ENCODE assay signal across 18 cellular contexts in genomic region chr1:58549231-58549958, GRCh38. TPM values are rescaled to one million over a fixed set of nuclear protein-coding genes. Genes with fewer than 3 reads are reported as not detected.
DNase-seq lines count a peak whose midpoint lies in the region; ATAC-seq and TF ChIP-seq lines count a peak whose summit lies in the region.
"Had no signal": no experiment of that assay in that cellular context is flagged by ENCODE, and none has a peak within 500 bp of the region (broad histone marks: within the 10 kb centered on the region; RNA-seq: fewer than 3 reads in every experiment).

No MANE protein-coding gene starts in this region.

- H3K4me2 ChIP-seq in mesenchymal stem cell (ENCODE audit: low read length, poor library complexity, severe bottlenecking), result no peak overlapping the region

- peaks cover 7% of the 10 kb centered on the region for H3K4me1 ChIP-seq in mesenchymal stem cell (ENCODE audit: control insufficient read depth, insufficient read depth, low read depth, low read length)
- H3K4me1 ChIP-seq: BE2C had no signal

- WGBS in mesenchymal stem cell, result 85% methylated on average over 6 of the region's 8 CpGs

- H2BK15ac ChIP-seq in mesenchymal stem cell (ENCODE audit: low read depth, poor library complexity, severe bottlenecking), result no peak overlapping the region

- no peak overlapping the region for H3K4me3 ChIP-seq in mesenchymal stem cell (ENCODE audit: insufficient read depth in 1 of 2, low read depth in 1 of 2, low read length in 2 of 2)

- no peak overlapping the region for H2BK5ac ChIP-seq in mesenchymal stem cell (ENCODE audit: low read depth, low read length, poor library complexity, severe bottlenecking)

- H3K36me3 Mint-ChIP-seq in activated T-helper 17 cell treated with anti-CD3 and anti-CD28 coated beads, Interleukin-2, amount 50 U/mL, for 72 hours (ENCODE audit: low read depth), result no peaks in the 10 kb centered on the region
- H3K36me3 Mint-ChIP-seq in stimulated activated memory B cell treated with anti-CD40 and anti-IgM and Interleukin-4, amounts not matched to agents 10 μg/mL and 1 μg/mL and 100 μg/mL, for 72 hours, result no peaks in the 10 kb centered on the region
- H3K36me3 Mint-ChIP-seq in HFFc6 (ENCODE audit: low read depth), result no peaks in the 10 kb centered on the region

- H3K9ac ChIP-seq in mesenchymal stem cell (ENCODE audit: low read length), result no peak overlapping the region

- H3K23ac ChIP-seq in mesenchymal stem cell (ENCODE audit: low read length in 2 of 2), result no peak overlapping the region

- no peak for ATAC-seq in activated T-helper 17 cell treated with anti-CD3 and anti-CD28 coated beads, Interleukin-2, amount 50 U/mL, for 72 hours (replicated peaks)
- ATAC-seq in stimulated activated memory B cell treated with anti-CD40 and anti-IgM and Interleukin-4, amounts not matched to agents 10 μg/mL and 1 μg/mL and 100 μg/mL, for 72 hours, result no peak
- ATAC-seq: Panc1, Right ventricle myocardium inferior, SK-N-SH treated with all-trans-retinoic acid at 6 μM for 48 hours had no signal

- H2BK12ac ChIP-seq in mesenchymal stem cell (ENCODE audit: low read length in 2 of 2), result no peak overlapping the region

- H3K14ac ChIP-seq in mesenchymal stem cell (ENCODE audit: low read length in 2 of 2), result no peak overlapping the region

- H3K27ac Mint-ChIP-seq in activated T-helper 17 cell treated with anti-CD3 and anti-CD28 coated beads, Interleukin-2, amount 50 U/mL, for 72 hours, result peak overlapping the region; percentile 8
- peak overlapping the region; percentile 53 for H3K27ac Mint-ChIP-seq in stimulated activated memory B cell treated with anti-CD40 and anti-IgM and Interleukin-4, amounts not matched to agents 10 μg/mL and 1 μg/mL and 100 μg/mL, for 72 hours
- no peak overlapping the region for H3K27ac Mint-ChIP-seq in HFFc6

- H2BK120ac ChIP-seq in mesenchymal stem cell (ENCODE audit: low read depth, low read length), result no peak overlapping the region

- no peak for TF ChIP-seq CTCF in HFFc6 (IDR thresholded peaks at IDR 0.05)

- H4K8ac ChIP-seq in mesenchymal stem cell (ENCODE audit: low read length), result no peak overlapping the region

- H3K9me3 ChIP-seq in mesenchymal stem cell (ENCODE audit: control insufficient read depth, low read length), result no peaks in the 10 kb centered on the region
- H3K9me3 ChIP-seq: BE2C had no signal

- no peak overlapping the region for H3K27ac ChIP-seq in mesenchymal stem cell (ENCODE audit: low read length, poor library complexity, severe bottlenecking)

- no peaks in the 10 kb centered on the region for H3K36me3 ChIP-seq in mesenchymal stem cell (ENCODE audit: control insufficient read depth in 1 of 2, insufficient read depth in 2 of 2, low read depth in 1 of 2, low read length in 2 of 2)
- H3K36me3 ChIP-seq: BE2C had no signal

- no peak overlapping the region for H3K4me3 Mint-ChIP-seq in activated T-helper 17 cell treated with anti-CD3 and anti-CD28 coated beads, Interleukin-2, amount 50 U/mL, for 72 hours
- H3K4me3 Mint-ChIP-seq in stimulated activated memory B cell treated with anti-CD40 and anti-IgM and Interleukin-4, amounts not matched to agents 10 μg/mL and 1 μg/mL and 100 μg/mL, for 72 hours, result no peak overlapping the region
- H3K4me3 Mint-ChIP-seq in HFFc6, result no peak overlapping the region

- H3K18ac ChIP-seq in mesenchymal stem cell (ENCODE audit: low read depth in 1 of 2, low read length in 2 of 2), result no peak overlapping the region

- H3K4ac ChIP-seq in mesenchymal stem cell (ENCODE audit: low read depth in 1 of 2, low read length in 2 of 2), result no peak overlapping the region

- DNase-seq in OCI-M1 (lab: John Stamatoyannopoulos, UW) (peak; percentile 89), mesenchymal stem cell (no peak), HFFc6 (no peak), AML-193 (lab: John Stamatoyannopoulos, UW) (no peak), pons (ENCODE audit: low spot score) (no peak)
- DNase-seq: ACHN; BE2C; CD8-positive, alpha-beta memory T cell; EL; NCI-H1105; NCI-H1694 treated with DMSO at 0.1 percent for 48 hours had no signal

- no peak overlapping the region for H4K91ac ChIP-seq in mesenchymal stem cell (ENCODE audit: low read length)

- H3K27me3 ChIP-seq in mesenchymal stem cell (ENCODE audit: control insufficient read depth in 1 of 2, insufficient read depth in 1 of 2, low read length in 2 of 2), result no peaks in the 10 kb centered on the region
- H3K27me3 ChIP-seq: BE2C had no signal

- peaks cover 16% of the 10 kb centered on the region for H3K27me3 Mint-ChIP-seq in activated T-helper 17 cell treated with anti-CD3 and anti-CD28 coated beads, Interleukin-2, amount 50 U/mL, for 72 hours
- peaks cover 18% of the 10 kb centered on the region for H3K27me3 Mint-ChIP-seq in stimulated activated memory B cell treated with anti-CD40 and anti-IgM and Interleukin-4, amounts not matched to agents 10 μg/mL and 1 μg/mL and 100 μg/mL, for 72 hours
- peaks cover 16% of the 10 kb centered on the region for H3K27me3 Mint-ChIP-seq in HFFc6 (ENCODE audit: insufficient read depth)

- peaks cover 6% of the 10 kb centered on the region for H3K79me1 ChIP-seq in mesenchymal stem cell (replicated peaks; ENCODE audit: low read length, poor library complexity, severe bottlenecking)

- H3K9me3 Mint-ChIP-seq in activated T-helper 17 cell treated with anti-CD3 and anti-CD28 coated beads, Interleukin-2, amount 50 U/mL, for 72 hours, result no peaks in the 10 kb centered on the region
- H3K9me3 Mint-ChIP-seq in stimulated activated memory B cell treated with anti-CD40 and anti-IgM and Interleukin-4, amounts not matched to agents 10 μg/mL and 1 μg/mL and 100 μg/mL, for 72 hours, result no peaks in the 10 kb centered on the region
- no peaks in the 10 kb centered on the region for H3K9me3 Mint-ChIP-seq in HFFc6
- H3K9me3 Mint-ChIP-seq: CD8-positive, alpha-beta memory T cell had no signal

- H2AFZ ChIP-seq in mesenchymal stem cell (ENCODE audit: low read depth, low read length), result no peak overlapping the region

- peak overlapping the region; percentile 27 for H2AK5ac ChIP-seq in mesenchymal stem cell (ENCODE audit: low read length, severe bottlenecking)

- H3K4me1 Mint-ChIP-seq in activated T-helper 17 cell treated with anti-CD3 and anti-CD28 coated beads, Interleukin-2, amount 50 U/mL, for 72 hours, result peaks cover 6% of the 10 kb centered on the region
- H3K4me1 Mint-ChIP-seq in stimulated activated memory B cell treated with anti-CD40 and anti-IgM and Interleukin-4, amounts not matched to agents 10 μg/mL and 1 μg/mL and 100 μg/mL, for 72 hours, result peaks cover 19% of the 10 kb centered on the region
- peaks cover 23% of the 10 kb centered on the region for H3K4me1 Mint-ChIP-seq in HFFc6 (ENCODE audit: low read depth)

RNA-seq across cellular contexts. Expression of gene OMA1, which starts 2.9 kb away (rescaled TPM):
- total RNA-seq in activated T-helper 17 cell treated with anti-CD3 and anti-CD28 coated beads, Interleukin-2, amount 50 U/mL, for 72 hours, result 10 to 100 TPM in 1 of 2 donors, 1 to 10 TPM in 1; 4.8 to 11.1 TPM
- polyA plus RNA-seq in mesenchymal stem cell (2013, experiment 1 of 2), result 6.1 TPM
- polyA plus RNA-seq in mesenchymal stem cell (2013, experiment 2 of 2), result 6.3 TPM
- 10 to 100 TPM; 10.5 to 14.8 (median 13.1) TPM for total RNA-seq in HFFc6 (2021; fragmentation: NEBNext Ultra II Directional; extraction: Animal tissue kit (Norgen Biotek cat#: 25700))

RNA-seq across cellular contexts. Expression of gene TACSTD2, which starts 27.7 kb away (rescaled TPM):
- 1 to 10 TPM in 1 of 2 donors, not detected in 1; 1.1 TPM for total RNA-seq in activated T-helper 17 cell treated with anti-CD3 and anti-CD28 coated beads, Interleukin-2, amount 50 U/mL, for 72 hours
- polyA plus RNA-seq in mesenchymal stem cell (2013, experiment 1 of 2), result 0.08 TPM
- polyA plus RNA-seq in mesenchymal stem cell (2013, experiment 2 of 2), result 0.12 TPM
- 10 to 100 TPM in 4 of 6 experiments, under 1 TPM in 2; 0.55 to 13.3 (median 12.2) TPM for total RNA-seq in HFFc6 (2021; fragmentation: NEBNext Ultra II Directional; extraction: Animal tissue kit (Norgen Biotek cat#: 25700))
- total RNA-seq: CD8-positive, alpha-beta memory T cell; H4; HT1080 had no signal
- polyA plus RNA-seq: CD8-positive, alpha-beta memory T cell had no signal
